8 cellular contexts compared by ENCODE assay signal in the genomic region with DNA sequence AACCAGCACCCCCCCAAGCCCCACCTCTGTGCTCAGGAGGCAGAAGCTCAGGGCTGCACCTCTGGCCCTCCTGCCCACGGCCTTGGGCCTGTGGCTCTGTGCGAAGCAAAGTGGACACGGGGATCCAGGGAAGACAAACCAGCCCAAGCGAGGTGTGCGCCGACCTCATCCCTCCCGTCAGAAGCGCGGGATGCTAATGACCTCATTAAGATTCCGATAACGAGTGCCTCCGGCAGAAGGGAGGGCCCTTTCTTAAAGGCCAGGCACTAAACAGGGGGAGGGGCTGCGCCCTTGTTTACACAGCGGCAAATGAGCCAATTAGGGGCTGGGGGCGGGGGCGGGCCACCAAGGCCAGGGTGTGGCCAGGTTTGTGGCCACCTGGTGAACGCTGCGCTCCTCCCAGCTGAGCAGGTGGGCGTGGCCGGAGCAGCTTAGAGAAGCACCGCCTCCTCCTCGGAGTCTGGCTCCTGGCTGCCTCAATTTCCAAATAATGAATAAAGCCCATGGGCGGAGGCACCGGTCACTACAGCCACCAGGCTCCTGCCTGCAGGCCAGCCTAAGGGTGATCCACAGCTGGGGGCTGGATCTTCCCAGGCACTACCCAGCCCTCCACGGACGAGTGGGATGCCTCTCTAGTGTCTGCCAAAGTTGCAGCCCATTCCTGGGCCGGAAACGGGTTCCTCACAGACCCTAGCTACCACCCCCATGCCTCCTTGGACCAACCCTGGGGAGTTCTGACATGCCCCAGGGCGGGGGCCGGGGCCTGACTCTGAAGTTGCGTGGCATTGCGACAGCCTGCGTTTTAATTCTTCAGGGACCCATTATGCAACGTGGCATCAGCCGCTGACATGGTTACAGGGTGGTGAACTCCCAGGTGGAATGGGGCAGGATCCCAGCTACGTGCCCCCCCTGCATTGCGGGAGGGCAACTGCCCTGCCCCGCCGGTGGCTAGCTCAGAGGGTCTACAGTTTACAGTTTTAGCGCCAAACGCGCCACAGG. TPM values are rescaled to one million over a fixed set of nuclear protein-coding genes. Genes with fewer than 3 reads are reported as not detected.
A peak's percentile ranks its signal among the peaks of the same experiment; 100 is the strongest.
DNase-seq lines count a peak whose midpoint lies in the region; ATAC-seq and TF ChIP-seq lines count a peak whose summit lies in the region.

No MANE protein-coding gene starts in this region.

- H3K36me3 ChIP-seq in GM23338 (ENCODE audit: insufficient read depth): no peaks in the 10 kb centered on the region

- H3K27me3 Mint-ChIP-seq in GM23338 (ENCODE audit: insufficient read depth, low read depth, poor library complexity): peaks cover 90% of the 10 kb centered on the region
- peaks cover 19% of the 10 kb centered on the region for H3K27me3 Mint-ChIP-seq in dendritic cell treated with granulocyte-macrophage colony-stimulating factor and Interleukin-4, amounts not matched to agents 40 ng/mL and 50 ng/mL, for 4 days
- peaks cover 61% of the 10 kb centered on the region for H3K27me3 Mint-ChIP-seq in nephron (ENCODE audit: low read depth)
- H3K27me3 Mint-ChIP-seq in endothelial cell (ENCODE audit: unreplicated experiment): peaks cover 39% of the 10 kb centered on the region

- H3K79me2 ChIP-seq in GM23338 (replicated peaks; ENCODE audit: insufficient read depth): no peaks in the 10 kb centered on the region

- H3K4me2 ChIP-seq in GM23338: peak overlapping the region; percentile 99

- peak; percentile 23 for ATAC-seq in GM23338
- ATAC-seq in GM19395 (IDR thresholded peaks at IDR 0.05; ENCODE audit: unreplicated experiment): no peak

- H3K4me3 ChIP-seq in GM23338: peak overlapping the region; percentile 80

- peaks cover 4% of the 10 kb centered on the region; the same call in 2 of the 3 replicates for H3K36me3 Mint-ChIP-seq in GM23338 (ENCODE audit: low read depth)
- H3K36me3 Mint-ChIP-seq in dendritic cell treated with granulocyte-macrophage colony-stimulating factor and Interleukin-4, amounts not matched to agents 40 ng/mL and 50 ng/mL, for 4 days (ENCODE audit: low read depth): peaks cover 60% of the 10 kb centered on the region
- peaks cover 16% of the 10 kb centered on the region for H3K36me3 Mint-ChIP-seq in nephron (ENCODE audit: low read depth)
- H3K36me3 Mint-ChIP-seq in endothelial cell (ENCODE audit: low read depth, unreplicated experiment): peaks cover 4% of the 10 kb centered on the region

- DNase-seq in GM23338 (ENCODE audit: low spot score): peak; percentile 99
- peak; percentile 96 for DNase-seq in NCI-H748 (lab: John Stamatoyannopoulos, UW; ENCODE audit: unreplicated experiment)
- no peak for DNase-seq in DMS 273 (lab: John Stamatoyannopoulos, UW; ENCODE audit: unreplicated experiment)
- DNase-seq in OCI-M2 (lab: John Stamatoyannopoulos, UW; ENCODE audit: unreplicated experiment): no peak
- DNase-seq in endothelial cell (ENCODE audit: low spot score): no peak

- H3K9me3 Mint-ChIP-seq in GM23338: peaks cover 5% of the 10 kb centered on the region; the same call in 2 of the 3 replicates
- no peaks in the 10 kb centered on the region for H3K9me3 Mint-ChIP-seq in dendritic cell treated with granulocyte-macrophage colony-stimulating factor and Interleukin-4, amounts not matched to agents 40 ng/mL and 50 ng/mL, for 4 days
- no peaks in the 10 kb centered on the region for H3K9me3 Mint-ChIP-seq in nephron
- H3K9me3 Mint-ChIP-seq in endothelial cell (ENCODE audit: unreplicated experiment): no peaks in the 10 kb centered on the region

- peaks cover 35% of the 10 kb centered on the region for H3K4me1 ChIP-seq in GM23338 (ENCODE audit: insufficient read depth)

- H3K4me3 Mint-ChIP-seq in GM23338: peak overlapping the region; percentile 81
- H3K4me3 Mint-ChIP-seq in dendritic cell treated with granulocyte-macrophage colony-stimulating factor and Interleukin-4, amounts not matched to agents 40 ng/mL and 50 ng/mL, for 4 days: peak overlapping the region; percentile 92
- H3K4me3 Mint-ChIP-seq in nephron: peak overlapping the region; percentile 90 to 94 (median 91)
- no peak overlapping the region for H3K4me3 Mint-ChIP-seq in endothelial cell (ENCODE audit: unreplicated experiment)

- H3K27me3 ChIP-seq in GM23338 (ENCODE audit: insufficient read depth): peaks cover 88% of the 10 kb centered on the region

- no peak for TF ChIP-seq CTCF in GM23338 (conservative IDR thresholded peaks at IDR 0.05; ENCODE audit: low read depth in 2 of 2)
- TF ChIP-seq CTCF in nephron (IDR thresholded peaks at IDR 0.05; ENCODE audit: unreplicated experiment in 3 of 3): no peak
- TF ChIP-seq CTCF in endothelial cell (IDR thresholded peaks at IDR 0.05; ENCODE audit: unreplicated experiment): no peak

- peaks cover 38% of the 10 kb centered on the region for H3K4me1 Mint-ChIP-seq in GM23338
- H3K4me1 Mint-ChIP-seq in dendritic cell treated with granulocyte-macrophage colony-stimulating factor and Interleukin-4, amounts not matched to agents 40 ng/mL and 50 ng/mL, for 4 days (ENCODE audit: low read depth): peaks cover 81% of the 10 kb centered on the region
- peaks cover 25% of the 10 kb centered on the region for H3K4me1 Mint-ChIP-seq in nephron
- H3K4me1 Mint-ChIP-seq in endothelial cell (ENCODE audit: unreplicated experiment): peaks cover 8% of the 10 kb centered on the region

- no peaks in the 10 kb centered on the region for H3K9me2 ChIP-seq in GM23338 (ENCODE audit: insufficient read depth)

- H3K27ac ChIP-seq in GM23338 (ENCODE audit: low read depth): no peak overlapping the region

- H3K27ac Mint-ChIP-seq in GM23338 (no peak overlapping the region), nephron (peak overlapping the region in 1 of 3 experiments; percentile 51), endothelial cell (ENCODE audit: unreplicated experiment) (no peak overlapping the region)
- no peak overlapping the region for H3K27ac Mint-ChIP-seq in dendritic cell treated with granulocyte-macrophage colony-stimulating factor and Interleukin-4, amounts not matched to agents 40 ng/mL and 50 ng/mL, for 4 days

- intact Hi-C loops in dendritic cell treated with granulocyte-macrophage colony-stimulating factor and Interleukin-4, amounts not matched to agents 40 ng/mL and 50 ng/mL, for 4 days (cut with micrococcal nuclease): no loop called here

- H2AFZ ChIP-seq in GM23338: no peak overlapping the region

- H4K20me1 ChIP-seq in GM23338 (replicated peaks; ENCODE audit: insufficient read depth): peaks cover 4% of the 10 kb centered on the region

- H3F3A ChIP-seq in GM23338 (replicated peaks; ENCODE audit: low read depth): peaks cover 30% of the 10 kb centered on the region

TF ChIP-seq in GM23338, 12 proteins besides CTCF, POLR2A, EP300 and RAD21:
- TF ChIP-seq, protein P1, sequence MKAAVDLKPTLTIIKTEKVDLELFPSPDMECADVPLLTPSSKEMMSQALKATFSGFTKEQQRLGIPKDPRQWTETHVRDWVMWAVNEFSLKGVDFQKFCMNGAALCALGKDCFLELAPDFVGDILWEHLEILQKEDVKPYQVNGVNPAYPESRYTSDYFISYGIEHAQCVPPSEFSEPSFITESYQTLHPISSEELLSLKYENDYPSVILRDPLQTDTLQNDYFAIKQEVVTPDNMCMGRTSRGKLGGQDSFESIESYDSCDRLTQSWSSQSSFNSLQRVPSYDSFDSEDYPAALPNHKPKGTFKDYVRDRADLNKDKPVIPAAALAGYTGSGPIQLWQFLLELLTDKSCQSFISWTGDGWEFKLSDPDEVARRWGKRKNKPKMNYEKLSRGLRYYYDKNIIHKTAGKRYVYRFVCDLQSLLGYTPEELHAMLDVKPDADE (IDR thresholded peaks at IDR 0.05): no peak
- peak; percentile 39; the same call in 1 of the 2 replicates for TF ChIP-seq POLR2AphosphoS5 (IDR thresholded peaks at IDR 0.05; ENCODE audit: low read depth)
TF ChIP-seq in GM23338: peak in this region for 1.

RNA-seq across cellular contexts. Expression of a gene that starts 3.0 kb away (rescaled TPM):
- total RNA-seq in GM23338 (2014; rRNA removed; shearing (Covaris generic)): 4.6 and 5.7 TPM in 2 replicates
- 1.4 TPM in 2 replicates for polyA plus RNA-seq in GM23338 (2016; fragmentation: Nextera tagmentation; extraction: Ambion mirVana)
- total RNA-seq in endothelial cell (ENCODE audit: unreplicated experiment): 6.8 TPM

RNA-seq across cellular contexts. Expression of a gene that starts 39.4 kb away (rescaled TPM):
- total RNA-seq in GM23338 (2014; rRNA removed; shearing (Covaris generic)): 0.16 and 1.0 TPM in 2 replicates
- polyA plus RNA-seq in GM23338 (2016; fragmentation: Nextera tagmentation; extraction: Ambion mirVana): 1.1 and 1.3 TPM in 2 replicates
- 3.3 TPM for total RNA-seq in endothelial cell (ENCODE audit: unreplicated experiment)

RNA-seq across cellular contexts. Expression of a gene that starts 58.3 kb away (rescaled TPM):
- 91.1 and 114 TPM in 2 replicates for total RNA-seq in GM23338 (2014; rRNA removed; shearing (Covaris generic))
- 26.6 and 29.2 TPM in 2 replicates for polyA plus RNA-seq in GM23338 (2016; fragmentation: Nextera tagmentation; extraction: Ambion mirVana)
- 50.0 TPM for total RNA-seq in endothelial cell (ENCODE audit: unreplicated experiment)

Comparison
In these comparisons a context has a peak if more than half of its experiments do, and no peak if none do; other contexts are left out.
1. DNase-seq: peak in GM23338 (single experiment) and NCI-H748 (single experiment); none in DMS 273 (single experiment), OCI-M2 (single experiment) and endothelial cell (single experiment).